Comparison of ENCODE assay signal across 14 cellular contexts in the genomic region with DNA sequence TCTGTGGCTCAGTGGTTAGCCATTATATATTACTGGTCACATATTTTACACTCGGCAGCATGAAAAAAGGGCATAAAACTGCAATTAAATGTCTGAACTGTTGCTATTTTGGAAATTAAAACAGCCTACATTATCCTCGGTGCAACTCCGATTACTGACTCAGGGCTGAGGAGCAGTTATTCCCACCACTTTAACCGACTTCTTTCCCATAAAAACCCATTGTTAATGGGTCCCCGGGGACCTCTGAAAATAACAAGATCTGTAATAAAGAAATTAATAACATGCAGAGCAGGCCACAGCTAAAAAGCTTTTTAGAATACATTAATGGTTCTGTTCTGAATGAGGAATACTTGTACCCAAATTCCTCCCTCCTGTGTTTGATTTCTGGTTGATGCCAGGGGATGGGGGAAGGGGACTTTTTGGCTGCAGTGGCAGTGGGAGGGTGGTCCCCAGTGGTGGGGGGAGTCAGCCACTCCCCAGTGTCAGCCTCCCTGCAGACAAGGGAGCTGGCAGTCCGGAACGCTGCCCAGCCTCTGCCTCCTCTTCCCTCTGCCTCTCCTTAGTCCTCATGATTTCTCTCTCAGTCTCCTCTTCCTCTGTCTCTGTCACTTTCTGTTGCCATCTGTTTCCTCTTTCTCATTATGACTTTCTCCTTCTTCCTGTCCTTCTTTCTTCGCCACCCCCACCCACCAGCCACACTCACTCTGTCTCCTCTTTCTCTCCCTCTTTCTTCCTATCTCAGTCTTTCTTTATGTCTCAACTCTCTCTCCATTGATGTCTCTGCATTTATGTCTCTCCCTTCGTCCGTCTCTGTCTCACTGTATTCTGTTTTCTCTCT. TPM values are rescaled to one million over a fixed set of nuclear protein-coding genes. Genes with fewer than 3 reads are reported as not detected.
A peak's percentile ranks its signal among the peaks of the same experiment; 100 is the strongest.
DNase-seq lines count a peak whose midpoint lies in the region; ATAC-seq and TF ChIP-seq lines count a peak whose summit lies in the region.
"Had no signal": no experiment of that assay in that cellular context is flagged by ENCODE, and none has a peak within 500 bp of the region (broad histone marks: within the 10 kb centered on the region; RNA-seq: fewer than 3 reads in every experiment).

No MANE protein-coding gene starts in this region.

- peaks cover 25% of the 10 kb centered on the region for H3K4me1 Mint-ChIP-seq in activated CD4-positive, alpha-beta memory T cell treated with anti-CD3 and anti-CD28 coated beads for 36 hours (ENCODE audit: low read depth)
- H3K4me1 Mint-ChIP-seq in activated CD4-positive, alpha-beta memory T cell treated with anti-CD3 and anti-CD28 coated beads, Interleukin-2, amount 10 ng/mL, durations not matched to agents 7 days and 5 days, result peaks cover 30% of the 10 kb centered on the region
- peaks cover 38% of the 10 kb centered on the region for H3K4me1 Mint-ChIP-seq in activated T-helper 1 cell treated with anti-CD3 and anti-CD28 coated beads, Interleukin-12 subunit alpha, Interleukin-12 subunit beta, Interleukin-2, Interleukin-4 antibody, amounts not matched to agents 30 ng/mL and 10 ng/mL and 1 ng/mL, durations not matched to agents 14 hours and 24 hours and 36 hours (ENCODE audit: low read depth)
- H3K4me1 Mint-ChIP-seq in osteocyte (ENCODE audit: unreplicated experiment), result no peaks in the 10 kb centered on the region

- TF ChIP-seq CTCF in osteocyte (IDR thresholded peaks at IDR 0.05) (no peak), upper lobe of right lung (IDR thresholded peaks at IDR 0.05) (no peak)

- no peaks in the 10 kb centered on the region for H3K9me3 ChIP-seq in upper lobe of right lung
- H3K9me3 ChIP-seq: spleen, testis had no signal

- peaks cover 2% of the 10 kb centered on the region for H3K27me3 Mint-ChIP-seq in activated CD4-positive, alpha-beta memory T cell treated with anti-CD3 and anti-CD28 coated beads for 36 hours
- H3K27me3 Mint-ChIP-seq in activated CD4-positive, alpha-beta memory T cell treated with anti-CD3 and anti-CD28 coated beads, Interleukin-2, amount 10 ng/mL, durations not matched to agents 7 days and 5 days, result peaks cover 31% of the 10 kb centered on the region
- H3K27me3 Mint-ChIP-seq in activated T-helper 1 cell treated with anti-CD3 and anti-CD28 coated beads, Interleukin-12 subunit alpha, Interleukin-12 subunit beta, Interleukin-2, Interleukin-4 antibody, amounts not matched to agents 30 ng/mL and 10 ng/mL and 1 ng/mL, durations not matched to agents 14 hours and 24 hours and 36 hours (ENCODE audit: insufficient read depth), result peaks cover 16% of the 10 kb centered on the region
- peaks cover 73% of the 10 kb centered on the region for H3K27me3 Mint-ChIP-seq in osteocyte (ENCODE audit: unreplicated experiment)

- CTCF ChIA-PET in activated CD4-positive, alpha-beta memory T cell treated with anti-CD3 and anti-CD28 coated beads for 36 hours (lab: Charles Lee), result interaction anchor here (3.1 kb wide), 1 partner anchor 39 kb away, joined by 17 read pairs; no protein-coding TSS in a partner anchor
- CTCF ChIA-PET in activated CD4-positive, alpha-beta memory T cell treated with anti-CD3 and anti-CD28 coated beads, Interleukin-2, amount 10 ng/mL, durations not matched to agents 7 days and 5 days (lab: Charles Lee), result no interaction called here

- no peaks in the 10 kb centered on the region for H3K4me1 ChIP-seq in upper lobe of right lung

- no peak overlapping the region for H3K4me3 ChIP-seq in upper lobe of right lung
- H3K4me3 ChIP-seq: spleen, testis had no signal

- H3K27ac ChIP-seq in upper lobe of right lung, result no peak overlapping the region
- H3K27ac ChIP-seq: spleen, testis had no signal

- intact Hi-C loops in activated CD4-positive, alpha-beta memory T cell treated with anti-CD3 and anti-CD28 coated beads for 36 hours (cut with micrococcal nuclease), result loop anchor here (5.0 kb wide), 1 partner anchor 38 kb away; no protein-coding TSS in a partner anchor
- intact Hi-C loops in activated T-helper 1 cell treated with anti-CD3 and anti-CD28 coated beads, Interleukin-12 subunit alpha, Interleukin-12 subunit beta, Interleukin-2, Interleukin-4 antibody, amounts not matched to agents 30 ng/mL and 10 ng/mL and 1 ng/mL, durations not matched to agents 14 hours and 24 hours and 36 hours (cut with micrococcal nuclease), result loop anchor here (2.0 kb wide), 2 partner anchors 23 to 41 kb away; no protein-coding TSS in a partner anchor
- intact Hi-C loops in upper lobe of right lung (cut with DNase I), result no loop called here

- ATAC-seq in GM21723 (IDR thresholded peaks at IDR 0.05; ENCODE audit: unreplicated experiment), result no peak
- ATAC-seq in upper lobe of right lung, result no peak

- POLR2A ChIA-PET in activated CD4-positive, alpha-beta memory T cell treated with anti-CD3 and anti-CD28 coated beads for 36 hours (lab: Charles Lee), result no interaction called here
- POLR2A ChIA-PET in activated CD4-positive, alpha-beta memory T cell treated with anti-CD3 and anti-CD28 coated beads, Interleukin-2, amount 10 ng/mL, durations not matched to agents 7 days and 5 days (lab: Charles Lee), result no interaction called here

- peak; percentile 30 for DNase-seq in activated CD4-positive, alpha-beta memory T cell treated with anti-CD3 and anti-CD28 coated beads for 36 hours
- no peak for DNase-seq in activated CD4-positive, alpha-beta memory T cell treated with anti-CD3 and anti-CD28 coated beads, Interleukin-2, amount 10 ng/mL, durations not matched to agents 7 days and 5 days
- peak; percentile 77 for DNase-seq in KBM-7
- DNase-seq in activated T-helper 1 cell treated with anti-CD3 and anti-CD28 coated beads, Interleukin-12 subunit alpha, Interleukin-12 subunit beta, Interleukin-2, Interleukin-4 antibody, amounts not matched to agents 30 ng/mL and 10 ng/mL and 1 ng/mL, durations not matched to agents 14 hours and 24 hours and 36 hours (ENCODE audit: low spot score), result no peak
- peak; percentile 54 for DNase-seq in osteocyte (ENCODE audit: extremely low spot score, unreplicated experiment)
- no peak for DNase-seq in epidermal melanocyte (ENCODE audit: insufficient read length, low spot score)
- DNase-seq in upper lobe of right lung, result no peak
- DNase-seq: caudate nucleus, head of caudate nucleus, kidney, NCI-H1048, spleen, testis had no signal

- H3K27me3 ChIP-seq in upper lobe of right lung, result no peaks in the 10 kb centered on the region
- H3K27me3 ChIP-seq: testis had no signal

- no peaks in the 10 kb centered on the region for H3K9me3 Mint-ChIP-seq in activated CD4-positive, alpha-beta memory T cell treated with anti-CD3 and anti-CD28 coated beads for 36 hours
- no peaks in the 10 kb centered on the region for H3K9me3 Mint-ChIP-seq in activated CD4-positive, alpha-beta memory T cell treated with anti-CD3 and anti-CD28 coated beads, Interleukin-2, amount 10 ng/mL, durations not matched to agents 7 days and 5 days
- H3K9me3 Mint-ChIP-seq in activated T-helper 1 cell treated with anti-CD3 and anti-CD28 coated beads, Interleukin-12 subunit alpha, Interleukin-12 subunit beta, Interleukin-2, Interleukin-4 antibody, amounts not matched to agents 30 ng/mL and 10 ng/mL and 1 ng/mL, durations not matched to agents 14 hours and 24 hours and 36 hours, result no peaks in the 10 kb centered on the region
- no peaks in the 10 kb centered on the region for H3K9me3 Mint-ChIP-seq in osteocyte (ENCODE audit: unreplicated experiment)

- in situ Hi-C loops in KBM-7 (cut with MboI; ENCODE audit: low pct_unique_long_range_greater_than_20kb, low sequenced_read_pairs), result no loop called here

- H3K27ac Mint-ChIP-seq in activated CD4-positive, alpha-beta memory T cell treated with anti-CD3 and anti-CD28 coated beads for 36 hours, result no peak overlapping the region
- no peak overlapping the region for H3K27ac Mint-ChIP-seq in activated CD4-positive, alpha-beta memory T cell treated with anti-CD3 and anti-CD28 coated beads, Interleukin-2, amount 10 ng/mL, durations not matched to agents 7 days and 5 days
- peak overlapping the region; percentile 57 for H3K27ac Mint-ChIP-seq in activated T-helper 1 cell treated with anti-CD3 and anti-CD28 coated beads, Interleukin-12 subunit alpha, Interleukin-12 subunit beta, Interleukin-2, Interleukin-4 antibody, amounts not matched to agents 30 ng/mL and 10 ng/mL and 1 ng/mL, durations not matched to agents 14 hours and 24 hours and 36 hours
- H3K27ac Mint-ChIP-seq in osteocyte (ENCODE audit: unreplicated experiment), result no peak overlapping the region

- H3K36me3 Mint-ChIP-seq in activated CD4-positive, alpha-beta memory T cell treated with anti-CD3 and anti-CD28 coated beads for 36 hours, result no peaks in the 10 kb centered on the region
- H3K36me3 Mint-ChIP-seq in activated CD4-positive, alpha-beta memory T cell treated with anti-CD3 and anti-CD28 coated beads, Interleukin-2, amount 10 ng/mL, durations not matched to agents 7 days and 5 days (ENCODE audit: low read depth), result no peaks in the 10 kb centered on the region
- H3K36me3 Mint-ChIP-seq in activated T-helper 1 cell treated with anti-CD3 and anti-CD28 coated beads, Interleukin-12 subunit alpha, Interleukin-12 subunit beta, Interleukin-2, Interleukin-4 antibody, amounts not matched to agents 30 ng/mL and 10 ng/mL and 1 ng/mL, durations not matched to agents 14 hours and 24 hours and 36 hours (ENCODE audit: low read depth), result no peaks in the 10 kb centered on the region
- H3K36me3 Mint-ChIP-seq in osteocyte (ENCODE audit: unreplicated experiment), result no peaks in the 10 kb centered on the region

- H3K36me3 ChIP-seq in upper lobe of right lung, result no peaks in the 10 kb centered on the region
- H3K36me3 ChIP-seq: spleen had no signal

- no peak overlapping the region for H3K4me3 Mint-ChIP-seq in activated CD4-positive, alpha-beta memory T cell treated with anti-CD3 and anti-CD28 coated beads for 36 hours
- H3K4me3 Mint-ChIP-seq in activated CD4-positive, alpha-beta memory T cell treated with anti-CD3 and anti-CD28 coated beads, Interleukin-2, amount 10 ng/mL, durations not matched to agents 7 days and 5 days, result no peak overlapping the region
- H3K4me3 Mint-ChIP-seq in activated T-helper 1 cell treated with anti-CD3 and anti-CD28 coated beads, Interleukin-12 subunit alpha, Interleukin-12 subunit beta, Interleukin-2, Interleukin-4 antibody, amounts not matched to agents 30 ng/mL and 10 ng/mL and 1 ng/mL, durations not matched to agents 14 hours and 24 hours and 36 hours, result no peak overlapping the region
- no peak overlapping the region for H3K4me3 Mint-ChIP-seq in osteocyte (ENCODE audit: unreplicated experiment)

RNA-seq across cellular contexts. Expression of gene ZBTB43, which starts 59.0 kb away (rescaled TPM):
- 10 to 100 TPM; 20.5 to 28.4 TPM for total RNA-seq in activated CD4-positive, alpha-beta memory T cell treated with anti-CD3 and anti-CD28 coated beads for 36 hours
- 10 to 100 TPM; 40.8 to 41.0 TPM for total RNA-seq in activated CD4-positive, alpha-beta memory T cell treated with anti-CD3 and anti-CD28 coated beads, Interleukin-2, amount 10 ng/mL, durations not matched to agents 7 days and 5 days
- 11.6 and 21.2 TPM in 2 replicates for total RNA-seq in activated T-helper 1 cell treated with anti-CD3 and anti-CD28 coated beads, Interleukin-12 subunit alpha, Interleukin-12 subunit beta, Interleukin-2, Interleukin-4 antibody, amounts not matched to agents 30 ng/mL and 10 ng/mL and 1 ng/mL, durations not matched to agents 14 hours and 24 hours and 36 hours
- total RNA-seq in osteocyte, result 17.1 and 20.3 TPM in 2 replicates
- total RNA-seq in upper lobe of right lung, result 24.9 TPM

Comparison
In these comparisons a context has a peak if more than half of its experiments do, and no peak if none do; other contexts are left out.
1. DNase-seq: peak in activated CD4-positive, alpha-beta memory T cell treated with anti-CD3 and anti-CD28 coated beads for 36 hours (single experiment), KBM-7 (single experiment) and osteocyte (single experiment); none in activated CD4-positive, alpha-beta memory T cell treated with anti-CD3 and anti-CD28 coated beads, Interleukin-2, amount 10 ng/mL, durations not matched to agents 7 days and 5 days (single experiment), activated T-helper 1 cell treated with anti-CD3 and anti-CD28 coated beads, Interleukin-12 subunit alpha, Interleukin-12 subunit beta, Interleukin-2, Interleukin-4 antibody, amounts not matched to agents 30 ng/mL and 10 ng/mL and 1 ng/mL, durations not matched to agents 14 hours and 24 hours and 36 hours (single experiment), epidermal melanocyte (single experiment) and upper lobe of right lung (single experiment).